ENCODE assay signal across 21 cellular contexts in genomic region chr2:64268330-64268729, GRCh38.
DNase-seq lines count a peak whose midpoint lies in the region; ATAC-seq, FAIRE-seq and TF ChIP-seq lines count a peak whose summit lies in the region.
"Had no signal": no experiment of that assay in that cellular context is flagged by ENCODE, and none has a peak within 500 bp of the region (broad histone marks: within the 10 kb centered on the region; RNA-seq: fewer than 3 reads in every experiment).

No MANE protein-coding gene starts in this region.

- H3F3A ChIP-seq in GM23338 (replicated peaks; ENCODE audit: low read depth), result 0 out of 2 replicates have a peak, but pooled peaks cover 7% of the 10 kb centered on the region

- peak overlapping the region; percentile 4 for H3K4me2 ChIP-seq in GM23338

- H3K36me3 ChIP-seq in GM23338 (ENCODE audit: insufficient read depth) (no peaks in the 10 kb centered on the region), breast epithelium (no peaks in the 10 kb centered on the region)
- H3K36me3 ChIP-seq: gastroesophageal sphincter, HAP-1 had no signal

- H4K20me1 ChIP-seq in GM23338 (replicated peaks; ENCODE audit: insufficient read depth), result no peaks in the 10 kb centered on the region

- H3K4me3 ChIP-seq in GM23338, result no peak overlapping the region
- no peak overlapping the region for H3K4me3 ChIP-seq in breast epithelium
- H3K4me3 ChIP-seq: gastroesophageal sphincter, HAP-1 had no signal

- no peak for DNase-seq in GM23338 (ENCODE audit: low spot score)
- DNase-seq in NCI-H2029 (lab: John Stamatoyannopoulos, UW), result peak; percentile 10
- no peak for DNase-seq in breast epithelium (ENCODE audit: low spot score in 2 of 2)
- DNase-seq in mesothelial cell of epicardium (ENCODE audit: low spot score in 2 of 2, unreplicated experiment in 2 of 2), result no peak
- no peak for DNase-seq in type B pancreatic cell (ENCODE audit: extremely low spot score, unreplicated experiment)
- no peak for DNase-seq in H54 (ENCODE audit: insufficient read length, low spot score)
- no peak for DNase-seq in NCI-H1436 (lab: John Stamatoyannopoulos, UW)
- no peak for DNase-seq in CD1c-positive myeloid dendritic cell (ENCODE audit: extremely low spot score)
- DNase-seq: activated CD4-positive, alpha-beta memory T cell treated with anti-CD3 and anti-CD28 coated beads, Interleukin-2, amount 10 ng/mL, durations not matched to agents 7 days and 5 days; activated naive CD4-positive, alpha-beta T cell; DMS79; left cardiac atrium; midbrain; stimulated activated CD4-positive, alpha-beta T cell treated with anti-CD3 and anti-CD28 coated beads, Interleukin-2, amount 100 ng/mL, for 24 hours; stimulated activated naive CD4-positive, alpha-beta T cell had no signal

- TF ChIP-seq POLR2A in breast epithelium (IDR thresholded peaks at IDR 0.05) (no peak), H54 (IDR thresholded peaks at IDR 0.05; ENCODE audit: low read depth, low read length) (no peak)

- ATAC-seq in GM23338, result no peak

- no peak overlapping the region; the same call in 2 of the 3 replicates for H3K4me3 Mint-ChIP-seq in GM23338
- H3K4me3 Mint-ChIP-seq in mesothelial cell of epicardium, result no peak overlapping the region
- no peak overlapping the region for H3K4me3 Mint-ChIP-seq in type B pancreatic cell
- H3K4me3 Mint-ChIP-seq: activated CD4-positive, alpha-beta memory T cell treated with anti-CD3 and anti-CD28 coated beads, Interleukin-2, amount 10 ng/mL, durations not matched to agents 7 days and 5 days; central memory CD8-positive, alpha-beta T cell; T-helper 2 cell treated with Interferon-gamma antibody and Interleukin-4, amounts not matched to agents 5 μg/mL and 100 μg/mL, for 36 hours had no signal

- TF ChIP-seq CTCF in GM23338 (conservative IDR thresholded peaks at IDR 0.05; ENCODE audit: low read depth in 2 of 2) (no peak), breast epithelium (IDR thresholded peaks at IDR 0.05) (no peak), mesothelial cell of epicardium (IDR thresholded peaks at IDR 0.05; ENCODE audit: unreplicated experiment) (no peak), type B pancreatic cell (conservative IDR thresholded peaks at IDR 0.05) (no peak)

- H3K27me3 ChIP-seq in GM23338 (ENCODE audit: insufficient read depth) (no peaks in the 10 kb centered on the region), breast epithelium (no peaks in the 10 kb centered on the region)
- H3K27me3 ChIP-seq: gastroesophageal sphincter had no signal

- peaks cover 15% of the 10 kb centered on the region for H3K27me3 Mint-ChIP-seq in GM23338 (ENCODE audit: insufficient read depth, low read depth, poor library complexity)
- H3K27me3 Mint-ChIP-seq in mesothelial cell of epicardium (ENCODE audit: low read depth), result no peaks in the 10 kb centered on the region
- H3K27me3 Mint-ChIP-seq in type B pancreatic cell, result no peaks in the 10 kb centered on the region
- H3K27me3 Mint-ChIP-seq: central memory CD8-positive, alpha-beta T cell had no signal

- no peak overlapping the region for H3K27ac Mint-ChIP-seq in GM23338
- peak overlapping the region; percentile 70 for H3K27ac Mint-ChIP-seq in mesothelial cell of epicardium
- H3K27ac Mint-ChIP-seq in type B pancreatic cell, result no peak overlapping the region
- H3K27ac Mint-ChIP-seq: activated CD4-positive, alpha-beta memory T cell treated with anti-CD3 and anti-CD28 coated beads, Interleukin-2, amount 10 ng/mL, durations not matched to agents 7 days and 5 days; progenitor cell of endocrine pancreas; T-helper 2 cell treated with Interferon-gamma antibody and Interleukin-4, amounts not matched to agents 5 μg/mL and 100 μg/mL, for 36 hours had no signal

- no peaks in the 10 kb centered on the region for H3K9me3 ChIP-seq in breast epithelium
- H3K9me3 ChIP-seq: gastroesophageal sphincter, HAP-1 had no signal

- H3K27ac ChIP-seq in GM23338 (ENCODE audit: low read depth) (peak overlapping the region; percentile 91), breast epithelium (peak overlapping the region; percentile 56 to 65)

- H3K4me1 Mint-ChIP-seq in GM23338 (peaks cover 78% of the 10 kb centered on the region), mesothelial cell of epicardium (peaks cover 59% of the 10 kb centered on the region), type B pancreatic cell (ENCODE audit: unreplicated experiment) (peaks cover 24% of the 10 kb centered on the region)
- H3K4me1 Mint-ChIP-seq: central memory CD8-positive, alpha-beta T cell had no signal

- H3K36me3 Mint-ChIP-seq in GM23338 (ENCODE audit: low read depth) (peaks cover 30% of the 10 kb centered on the region), mesothelial cell of epicardium (peaks cover 2% of the 10 kb centered on the region), type B pancreatic cell (no peaks in the 10 kb centered on the region)

- H3K4me1 ChIP-seq in GM23338 (ENCODE audit: insufficient read depth) (peaks cover 56% of the 10 kb centered on the region), breast epithelium (peaks cover 0 to 9% of the 10 kb centered on the region in 2 donors)
- H3K4me1 ChIP-seq: HAP-1 had no signal

- no peak for FAIRE-seq in H54 (lab: Jason Lieb, UNC)
- FAIRE-seq: RCC 7860 had no signal

- no peak overlapping the region for H2AFZ ChIP-seq in GM23338

- H3K9me2 ChIP-seq in GM23338 (ENCODE audit: insufficient read depth), result peaks cover 8% of the 10 kb centered on the region; the same call in 1 of the 2 replicates

- H3K79me2 ChIP-seq in GM23338 (replicated peaks; ENCODE audit: insufficient read depth), result no peaks in the 10 kb centered on the region

- H3K9me3 Mint-ChIP-seq in GM23338 (peaks cover 7% of the 10 kb centered on the region), mesothelial cell of epicardium (peaks cover 11% of the 10 kb centered on the region), type B pancreatic cell (peaks cover 9% of the 10 kb centered on the region)
- H3K9me3 Mint-ChIP-seq: activated CD4-positive, alpha-beta memory T cell treated with anti-CD3 and anti-CD28 coated beads, Interleukin-2, amount 10 ng/mL, durations not matched to agents 7 days and 5 days had no signal

- intact Hi-C loops in breast epithelium (cut with DNase I; ENCODE audit: low total_unique reads), result no loop called here

TF ChIP-seq in GM23338, 12 proteins besides CTCF, POLR2A, EP300 and RAD21 (continues in another document):
- no peak for TF ChIP-seq JUNB (IDR thresholded peaks at IDR 0.05; ENCODE audit: unreplicated experiment)
- TF ChIP-seq ZNF331 (CRISPR knock-in tag; IDR thresholded peaks at IDR 0.05; ENCODE audit: low read depth), result no peak
- TF ChIP-seq CREB1 (CRISPR knock-in tag; IDR thresholded peaks at IDR 0.05; ENCODE audit: low read depth), result no peak
- TF ChIP-seq ZNF114 (CRISPR knock-in tag; IDR thresholded peaks at IDR 0.05), result no peak
- TF ChIP-seq ETS1 (IDR thresholded peaks at IDR 0.05), result no peak
- no peak for TF ChIP-seq EZH2phosphoT487 (IDR thresholded peaks at IDR 0.05; ENCODE audit: unreplicated experiment)
- TF ChIP-seq POLR2AphosphoS5 (IDR thresholded peaks at IDR 0.05; ENCODE audit: low read depth), result no peak
